ENCODE assay signal across 23 cellular contexts in the genomic region with DNA sequence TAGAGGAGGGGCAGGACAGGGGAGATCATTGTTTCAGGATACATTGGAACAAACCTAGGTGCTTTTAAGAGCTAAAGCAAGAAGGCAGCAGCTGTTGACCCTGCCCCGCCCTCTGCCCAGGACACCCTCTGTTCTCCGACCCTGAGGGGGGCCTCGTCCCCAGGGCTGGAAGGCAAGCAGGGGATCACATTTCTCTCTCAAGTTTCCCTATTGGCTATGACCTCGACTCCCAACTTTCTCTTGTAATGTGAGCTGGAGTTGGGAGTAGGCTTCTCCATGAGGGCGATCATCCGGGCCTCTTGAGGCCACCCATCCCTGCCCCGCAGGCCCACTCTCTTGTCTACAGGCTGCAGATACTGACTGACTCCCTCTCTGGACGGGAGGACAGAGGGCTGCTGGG. TPM values are rescaled to one million over a fixed set of nuclear protein-coding genes. Genes with fewer than 3 reads are reported as not detected.
"Had no signal": no experiment of that assay in that cellular context is flagged by ENCODE, and none has a peak within 500 bp of the region (broad histone marks: within the 10 kb centered on the region; RNA-seq: fewer than 3 reads in every experiment).

No MANE protein-coding gene starts in this region.

- H3K4me3 Mint-ChIP-seq: activated naive CD8-positive, alpha-beta T cell treated with anti-CD3 and anti-CD28 coated beads, Interleukin-2, amount 10 ng/mL, durations not matched to agents 7 days and 5 days; immature natural killer cell; natural killer cell treated with Interleukin-12 subunit alpha and Interleukin-12 subunit beta and Interleukin-15 and Interleukin-18, amount 100 ng/mL, for 72 hours had no signal

- H3K27ac ChIP-seq: brain microvascular endothelial cell, esophagus squamous epithelium, psoas muscle, right lobe of liver, thoracic aorta, upper lobe of right lung had no signal

- H3K4me1 ChIP-seq: esophagus squamous epithelium, psoas muscle, right lobe of liver, upper lobe of right lung had no signal

- H3K36me3 Mint-ChIP-seq: activated naive CD8-positive, alpha-beta T cell treated with anti-CD3 and anti-CD28 coated beads, Interleukin-2, amount 10 ng/mL, durations not matched to agents 7 days and 5 days; immature natural killer cell; natural killer cell treated with Interleukin-12 subunit alpha and Interleukin-12 subunit beta and Interleukin-15 and Interleukin-18, amount 100 ng/mL, for 72 hours had no signal

- H3K9me3 ChIP-seq: esophagus squamous epithelium, psoas muscle, right lobe of liver, thoracic aorta, upper lobe of right lung had no signal

- H3K4me2 ChIP-seq: smooth muscle cell had no signal

- H3K4me1 Mint-ChIP-seq: activated naive CD8-positive, alpha-beta T cell treated with anti-CD3 and anti-CD28 coated beads, Interleukin-2, amount 10 ng/mL, durations not matched to agents 7 days and 5 days; immature natural killer cell had no signal

- H3K4me3 ChIP-seq: esophagus squamous epithelium, psoas muscle, right lobe of liver, smooth muscle cell, thoracic aorta, upper lobe of right lung had no signal

- DNase-seq: activated CD4-positive, alpha-beta T cell treated with anti-CD3 and anti-CD28 coated beads, Interleukin-2, amount 50 U/mL, for 1 hour; activated CD8-positive, alpha-beta memory T cell treated with anti-CD3 and anti-CD28 coated beads for 24 hours; activated gamma-delta T cell treated with Interleukin-2 at 50 U/mL for 16 hours; activated naive CD8-positive, alpha-beta T cell treated with anti-CD3 and anti-CD28 coated beads, Interleukin-2, amount 10 ng/mL, durations not matched to agents 7 days and 5 days; anterior cingulate cortex; brain microvascular endothelial cell; cortex of kidney; effector CD4-positive, alpha-beta T cell; esophagus squamous epithelium; glutamatergic neuron; hypothalamus; immature natural killer cell; psoas muscle; right lobe of liver; stimulated activated CD4-positive, alpha-beta T cell treated with anti-CD3 and anti-CD28 coated beads, Interleukin-4, amount 100 ng/mL, for 4 hours; stimulated activated CD8-positive, alpha-beta memory T cell treated with anti-CD3 and anti-CD28 coated beads, Interleukin-4, amount 100 ng/mL, for 48 hours; stimulated activated naive CD8-positive, alpha-beta T cell treated with anti-CD3 and anti-CD28 coated beads, Interleukin-15, Interleukin-2, amounts not matched to agents 100 U/mL and 50 U/mL, for 24 hours; upper lobe of right lung had no signal

- H3K9me3 Mint-ChIP-seq: activated naive CD8-positive, alpha-beta T cell treated with anti-CD3 and anti-CD28 coated beads, Interleukin-2, amount 10 ng/mL, durations not matched to agents 7 days and 5 days; immature natural killer cell; natural killer cell treated with Interleukin-12 subunit alpha and Interleukin-12 subunit beta and Interleukin-15 and Interleukin-18, amount 100 ng/mL, for 72 hours had no signal

- H3K27me3 ChIP-seq: brain microvascular endothelial cell, right lobe of liver, upper lobe of right lung had no signal

- H3K27ac Mint-ChIP-seq: activated naive CD8-positive, alpha-beta T cell treated with anti-CD3 and anti-CD28 coated beads, Interleukin-2, amount 10 ng/mL, durations not matched to agents 7 days and 5 days; immature natural killer cell; natural killer cell treated with Interleukin-12 subunit alpha and Interleukin-12 subunit beta and Interleukin-15 and Interleukin-18, amount 100 ng/mL, for 72 hours had no signal

RNA-seq across cellular contexts. Expression of a gene that starts 37.7 kb away (rescaled TPM):
- total RNA-seq: endothelial cell of umbilical vein, fibroblast of villous mesenchyme had no signal
